In genomic region chr7:128497405-128497804, GRCh38 we compare ENCODE assay signal across 1 cellular context.
TF ChIP-seq lines count a peak whose summit lies in the region.

No MANE protein-coding gene starts in this region.

TF ChIP-seq in K562, 482 proteins besides CTCF, POLR2A, EP300 and RAD21:
- no peak for TF ChIP-seq NONO (IDR thresholded peaks at IDR 0.05; ENCODE audit: low read depth in 2 of 2, low read length in 1 of 2)
- no peak for TF ChIP-seq CAMTA2 (CRISPR knock-in tag; conservative IDR thresholded peaks at IDR 0.05)
- TF ChIP-seq POLR2AphosphoS2 (IDR thresholded peaks at IDR 0.05; ENCODE audit: low read length) = no peak
- TF ChIP-seq, protein P1, sequence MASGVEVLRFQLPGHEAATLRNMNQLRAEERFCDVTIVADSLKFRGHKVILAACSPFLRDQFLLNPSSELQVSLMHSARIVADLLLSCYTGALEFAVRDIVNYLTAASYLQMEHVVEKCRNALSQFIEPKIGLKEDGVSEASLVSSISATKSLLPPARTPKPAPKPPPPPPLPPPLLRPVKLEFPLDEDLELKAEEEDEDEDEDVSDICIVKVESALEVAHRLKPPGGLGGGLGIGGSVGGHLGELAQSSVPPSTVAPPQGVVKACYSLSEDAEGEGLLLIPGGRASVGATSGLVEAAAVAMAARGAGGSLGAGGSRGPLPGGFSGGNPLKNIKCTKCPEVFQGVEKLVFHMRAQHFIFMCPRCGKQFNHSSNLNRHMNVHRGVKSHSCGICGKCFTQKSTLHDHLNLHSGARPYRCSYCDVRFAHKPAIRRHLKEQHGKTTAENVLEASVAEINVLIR (CRISPR knock-in tag; IDR thresholded peaks at IDR 0.05) = no peak
- TF ChIP-seq HNRNPL (IDR thresholded peaks at IDR 0.05; ENCODE audit: low read depth, low read length) = no peak
- TF ChIP-seq JUN (IDR thresholded peaks at IDR 0.05; ENCODE audit: borderline replicate concordance, low read depth, low read length) = no peak
- no peak for TF ChIP-seq JUN (CRISPR knock-in tag; IDR thresholded peaks at IDR 0.05; ENCODE audit: borderline replicate concordance)
- TF ChIP-seq RNF219 (CRISPR knock-in tag; IDR thresholded peaks at IDR 0.05) = no peak
- TF ChIP-seq HDAC8 (tag; IDR thresholded peaks at IDR 0.05) = no peak
- no peak for TF ChIP-seq EWSR1 (IDR thresholded peaks at IDR 0.05; ENCODE audit: borderline replicate concordance, low read depth, partially characterized antibody)
- TF ChIP-seq, protein P2, sequence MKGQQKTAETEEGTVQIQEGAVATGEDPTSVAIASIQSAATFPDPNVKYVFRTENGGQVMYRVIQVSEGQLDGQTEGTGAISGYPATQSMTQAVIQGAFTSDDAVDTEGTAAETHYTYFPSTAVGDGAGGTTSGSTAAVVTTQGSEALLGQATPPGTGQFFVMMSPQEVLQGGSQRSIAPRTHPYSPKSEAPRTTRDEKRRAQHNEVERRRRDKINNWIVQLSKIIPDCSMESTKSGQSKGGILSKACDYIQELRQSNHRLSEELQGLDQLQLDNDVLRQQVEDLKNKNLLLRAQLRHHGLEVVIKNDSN (CRISPR knock-in tag; IDR thresholded peaks at IDR 0.05) = no peak
